ENCODE assay signal across 8 cellular contexts in genomic region chr17:67528751-67529436, GRCh38.
DNase-seq lines count a peak whose midpoint lies in the region; ATAC-seq and TF ChIP-seq lines count a peak whose summit lies in the region.

No MANE protein-coding gene starts in this region.

- H2BK120ac ChIP-seq in mesenchymal stem cell (ENCODE audit: low read depth, low read length), result no peak overlapping the region

- H3K27me3 ChIP-seq in endocrine pancreas (ENCODE audit: control insufficient read depth, insufficient read depth, low read length) (no peaks in the 10 kb centered on the region), mesenchymal stem cell (ENCODE audit: control insufficient read depth in 1 of 2, insufficient read depth in 1 of 2, low read length in 2 of 2) (no peaks in the 10 kb centered on the region), upper lobe of right lung (no peaks in the 10 kb centered on the region)

- H3K23ac ChIP-seq in mesenchymal stem cell (ENCODE audit: low read length in 2 of 2), result no peak overlapping the region

- intact Hi-C loops in upper lobe of right lung (cut with DNase I), result no loop called here

- peak; percentile 93 for ATAC-seq in upper lobe of right lung
- ATAC-seq in GM18511 (IDR thresholded peaks at IDR 0.05; ENCODE audit: unreplicated experiment), result no peak

- H3K14ac ChIP-seq in mesenchymal stem cell (ENCODE audit: low read length in 2 of 2), result no peak overlapping the region

- H3K9ac ChIP-seq in ES-I3 (ENCODE audit: low read depth, low read length) (peak overlapping the region; percentile 26), endocrine pancreas (ENCODE audit: control insufficient read depth, insufficient read depth, low read length) (no peak overlapping the region), mesenchymal stem cell (ENCODE audit: low read length) (peak overlapping the region; percentile 84)

- H4K91ac ChIP-seq in mesenchymal stem cell (ENCODE audit: low read length), result no peak overlapping the region

- H2BK15ac ChIP-seq in mesenchymal stem cell (ENCODE audit: low read depth, poor library complexity, severe bottlenecking), result no peak overlapping the region

- no peak overlapping the region for H2AK5ac ChIP-seq in mesenchymal stem cell (ENCODE audit: low read length, severe bottlenecking)

- H3K9me3 ChIP-seq in ES-I3 (ENCODE audit: control insufficient read depth, insufficient read depth, low read length) (no peaks in the 10 kb centered on the region), endocrine pancreas (ENCODE audit: control insufficient read depth, low read length) (no peaks in the 10 kb centered on the region), mesenchymal stem cell (ENCODE audit: control insufficient read depth, low read length) (no peaks in the 10 kb centered on the region), upper lobe of right lung (no peaks in the 10 kb centered on the region)

- H3K79me1 ChIP-seq in mesenchymal stem cell (replicated peaks; ENCODE audit: low read length, poor library complexity, severe bottlenecking), result peaks cover 14% of the 10 kb centered on the region

- H3K4ac ChIP-seq in mesenchymal stem cell (ENCODE audit: low read depth in 1 of 2, low read length in 2 of 2), result no peak overlapping the region

- H4K8ac ChIP-seq in mesenchymal stem cell (ENCODE audit: low read length), result peak overlapping the region; percentile 55

- peak overlapping the region; percentile 80 for H3K27ac ChIP-seq in mesenchymal stem cell (ENCODE audit: low read length, poor library complexity, severe bottlenecking)
- H3K27ac ChIP-seq in upper lobe of right lung, result peak overlapping the region; percentile 55

- H2AFZ ChIP-seq in mesenchymal stem cell (ENCODE audit: low read depth, low read length), result peak overlapping the region; percentile 34

- peak overlapping the region in 1 of 2 experiments; percentile 43 for H3K18ac ChIP-seq in mesenchymal stem cell (ENCODE audit: low read depth in 1 of 2, low read length in 2 of 2)

- peak overlapping the region in 1 of 2 experiments; percentile 61 for H2BK12ac ChIP-seq in mesenchymal stem cell (ENCODE audit: low read length in 2 of 2)

- DNase-seq in NCI-H69 (lab: John Stamatoyannopoulos, UW) (peak; percentile 43), mesenchymal stem cell (peak; percentile 98), upper lobe of right lung (peak; percentile 83), NAMALWA (ENCODE audit: low spot score) (no peak), NCI-H345 (lab: John Stamatoyannopoulos, UW) (no peak)

- WGBS in mesenchymal stem cell, result 6% methylated on average over 21 of the region's 22 CpGs

- H3K36me3 ChIP-seq in ES-I3 (ENCODE audit: insufficient read depth, low read length) (no peaks in the 10 kb centered on the region), endocrine pancreas (ENCODE audit: control insufficient read depth, insufficient read depth, low read length) (no peaks in the 10 kb centered on the region), mesenchymal stem cell (ENCODE audit: control insufficient read depth in 1 of 2, insufficient read depth in 2 of 2, low read depth in 1 of 2, low read length in 2 of 2) (peaks cover 0 to 5% of the 10 kb centered on the region in 2 experiments), upper lobe of right lung (no peaks in the 10 kb centered on the region)

- H3K4me3 ChIP-seq in endocrine pancreas (ENCODE audit: control insufficient read depth, insufficient read depth, low read length), result peak overlapping the region; percentile 44
- peak overlapping the region; percentile 19 to 75 for H3K4me3 ChIP-seq in mesenchymal stem cell (ENCODE audit: insufficient read depth in 1 of 2, low read depth in 1 of 2, low read length in 2 of 2)
- H3K4me3 ChIP-seq in upper lobe of right lung, result peak overlapping the region; percentile 27

- H3K4me2 ChIP-seq in mesenchymal stem cell (ENCODE audit: low read length, poor library complexity, severe bottlenecking), result peak overlapping the region; percentile 60

- no peak overlapping the region for H2BK5ac ChIP-seq in mesenchymal stem cell (ENCODE audit: low read depth, low read length, poor library complexity, severe bottlenecking)

- peaks cover 23% of the 10 kb centered on the region for H3K4me1 ChIP-seq in ES-I3 (ENCODE audit: insufficient read depth, low read length)
- peaks cover 5% of the 10 kb centered on the region for H3K4me1 ChIP-seq in endocrine pancreas (ENCODE audit: control insufficient read depth, insufficient read depth, low read length)
- peaks cover 4% of the 10 kb centered on the region for H3K4me1 ChIP-seq in mesenchymal stem cell (ENCODE audit: control insufficient read depth, insufficient read depth, low read depth, low read length)
- peaks cover 20% of the 10 kb centered on the region for H3K4me1 ChIP-seq in upper lobe of right lung

- no peak for TF ChIP-seq CTCF in upper lobe of right lung (IDR thresholded peaks at IDR 0.05)

Comparison
In these comparisons a context has a peak if more than half of its experiments do, and no peak if none do; other contexts are left out.
1. DNase-seq: peak in NCI-H69 (single experiment), mesenchymal stem cell (single experiment) and upper lobe of right lung (single experiment); none in NAMALWA (single experiment) and NCI-H345 (single experiment).
2. Peak in every context shown above with its lines, with median percentiles within 50 percentile points of each other: H3K4me3 ChIP-seq.